In the genomic region with DNA sequence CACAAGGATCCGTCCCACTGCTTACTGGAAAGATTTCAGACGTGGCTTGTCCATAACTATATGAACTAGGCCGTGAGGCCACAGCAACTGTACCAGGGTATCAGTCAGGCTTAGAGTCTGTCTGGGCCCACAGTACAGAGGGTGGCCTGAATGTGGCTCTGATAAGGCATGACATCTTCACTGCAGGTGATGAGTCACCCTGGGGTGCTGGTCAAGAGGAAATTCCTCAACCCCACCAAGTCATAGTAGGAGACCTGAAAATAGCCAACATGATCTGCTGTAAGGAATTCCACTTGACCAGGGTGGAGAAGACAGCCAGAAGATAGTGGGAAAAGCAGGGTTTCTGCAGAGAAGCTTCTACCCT, we compare ENCODE assay signal across 2 cellular contexts.
A peak's percentile ranks its signal among the peaks of the same experiment; 100 is the strongest.
TF ChIP-seq lines count a peak whose summit lies in the region.

No MANE protein-coding gene starts in this region.

TF ChIP-seq in A549, 52 proteins besides CTCF, POLR2A, EP300 and RAD21 (continued from another document):
- TF ChIP-seq FOSL2 (IDR thresholded peaks at IDR 0.05) (no peak), FOSL2 (CRISPR knock-in tag; IDR thresholded peaks at IDR 0.05) (peak; percentile 52)

TF ChIP-seq in HCT116, 20 proteins besides CTCF, POLR2A, EP300 and RAD21 (continued from another document):
- TF ChIP-seq, protein P1, sequence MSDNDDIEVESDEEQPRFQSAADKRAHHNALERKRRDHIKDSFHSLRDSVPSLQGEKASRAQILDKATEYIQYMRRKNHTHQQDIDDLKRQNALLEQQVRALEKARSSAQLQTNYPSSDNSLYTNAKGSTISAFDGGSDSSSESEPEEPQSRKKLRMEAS (IDR thresholded peaks at IDR 0.05) = no peak
- TF ChIP-seq SP1 (IDR thresholded peaks at IDR 0.05; ENCODE audit: low read depth) (no peak), ZNF274 (IDR thresholded peaks at IDR 0.05; ENCODE audit: low read depth, low read length) (no peak), SIN3A (IDR thresholded peaks at IDR 0.05; ENCODE audit: low read depth) (no peak), EZH2 (IDR thresholded peaks at IDR 0.05) (no peak), ELF1 (IDR thresholded peaks at IDR 0.05; ENCODE audit: borderline replicate concordance, low read depth) (no peak), YY1 (IDR thresholded peaks at IDR 0.05; ENCODE audit: extremely low read depth, insufficient replicate concordance, low read depth, low read length) (no peak), FOSL1 (IDR thresholded peaks at IDR 0.05; ENCODE audit: low read depth) (no peak), EGR1 (IDR thresholded peaks at IDR 0.05; ENCODE audit: low read depth) (no peak), POLR2AphosphoS5 (IDR thresholded peaks at IDR 0.05; ENCODE audit: low read depth, low read length) (no peak), SRF (IDR thresholded peaks at IDR 0.05; ENCODE audit: low read depth) (no peak), CBX3 (IDR thresholded peaks at IDR 0.05; ENCODE audit: low read depth) (no peak)
- TF ChIP-seq, protein P2, sequence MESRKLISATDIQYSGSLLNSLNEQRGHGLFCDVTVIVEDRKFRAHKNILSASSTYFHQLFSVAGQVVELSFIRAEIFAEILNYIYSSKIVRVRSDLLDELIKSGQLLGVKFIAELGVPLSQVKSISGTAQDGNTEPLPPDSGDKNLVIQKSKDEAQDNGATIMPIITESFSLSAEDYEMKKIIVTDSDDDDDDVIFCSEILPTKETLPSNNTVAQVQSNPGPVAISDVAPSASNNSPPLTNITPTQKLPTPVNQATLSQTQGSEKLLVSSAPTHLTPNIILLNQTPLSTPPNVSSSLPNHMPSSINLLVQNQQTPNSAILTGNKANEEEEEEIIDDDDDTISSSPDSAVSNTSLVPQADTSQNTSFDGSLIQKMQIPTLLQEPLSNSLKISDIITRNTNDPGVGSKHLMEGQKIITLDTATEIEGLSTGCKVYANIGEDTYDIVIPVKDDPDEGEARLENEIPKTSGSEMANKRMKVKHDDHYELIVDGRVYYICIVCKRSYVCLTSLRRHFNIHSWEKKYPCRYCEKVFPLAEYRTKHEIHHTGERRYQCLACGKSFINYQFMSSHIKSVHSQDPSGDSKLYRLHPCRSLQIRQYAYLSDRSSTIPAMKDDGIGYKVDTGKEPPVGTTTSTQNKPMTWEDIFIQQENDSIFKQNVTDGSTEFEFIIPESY (IDR thresholded peaks at IDR 0.05; ENCODE audit: extremely low read depth, insufficient replicate concordance, low read length) = no peak
- TF ChIP-seq, protein P3, sequence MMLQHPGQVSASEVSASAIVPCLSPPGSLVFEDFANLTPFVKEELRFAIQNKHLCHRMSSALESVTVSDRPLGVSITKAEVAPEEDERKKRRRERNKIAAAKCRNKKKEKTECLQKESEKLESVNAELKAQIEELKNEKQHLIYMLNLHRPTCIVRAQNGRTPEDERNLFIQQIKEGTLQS (IDR thresholded peaks at IDR 0.05) = no peak
- TF ChIP-seq, protein P4, sequence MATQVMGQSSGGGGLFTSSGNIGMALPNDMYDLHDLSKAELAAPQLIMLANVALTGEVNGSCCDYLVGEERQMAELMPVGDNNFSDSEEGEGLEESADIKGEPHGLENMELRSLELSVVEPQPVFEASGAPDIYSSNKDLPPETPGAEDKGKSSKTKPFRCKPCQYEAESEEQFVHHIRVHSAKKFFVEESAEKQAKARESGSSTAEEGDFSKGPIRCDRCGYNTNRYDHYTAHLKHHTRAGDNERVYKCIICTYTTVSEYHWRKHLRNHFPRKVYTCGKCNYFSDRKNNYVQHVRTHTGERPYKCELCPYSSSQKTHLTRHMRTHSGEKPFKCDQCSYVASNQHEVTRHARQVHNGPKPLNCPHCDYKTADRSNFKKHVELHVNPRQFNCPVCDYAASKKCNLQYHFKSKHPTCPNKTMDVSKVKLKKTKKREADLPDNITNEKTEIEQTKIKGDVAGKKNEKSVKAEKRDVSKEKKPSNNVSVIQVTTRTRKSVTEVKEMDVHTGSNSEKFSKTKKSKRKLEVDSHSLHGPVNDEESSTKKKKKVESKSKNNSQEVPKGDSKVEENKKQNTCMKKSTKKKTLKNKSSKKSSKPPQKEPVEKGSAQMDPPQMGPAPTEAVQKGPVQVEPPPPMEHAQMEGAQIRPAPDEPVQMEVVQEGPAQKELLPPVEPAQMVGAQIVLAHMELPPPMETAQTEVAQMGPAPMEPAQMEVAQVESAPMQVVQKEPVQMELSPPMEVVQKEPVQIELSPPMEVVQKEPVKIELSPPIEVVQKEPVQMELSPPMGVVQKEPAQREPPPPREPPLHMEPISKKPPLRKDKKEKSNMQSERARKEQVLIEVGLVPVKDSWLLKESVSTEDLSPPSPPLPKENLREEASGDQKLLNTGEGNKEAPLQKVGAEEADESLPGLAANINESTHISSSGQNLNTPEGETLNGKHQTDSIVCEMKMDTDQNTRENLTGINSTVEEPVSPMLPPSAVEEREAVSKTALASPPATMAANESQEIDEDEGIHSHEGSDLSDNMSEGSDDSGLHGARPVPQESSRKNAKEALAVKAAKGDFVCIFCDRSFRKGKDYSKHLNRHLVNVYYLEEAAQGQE (IDR thresholded peaks at IDR 0.05; ENCODE audit: low read depth) = no peak
TF ChIP-seq in HCT116: peak in this region for 0.
